ENCODE assay signal across 8 cellular contexts in genomic region chr4:98482847-98483806, GRCh38.
DNase-seq lines count a peak whose midpoint lies in the region; ATAC-seq, FAIRE-seq and TF ChIP-seq lines count a peak whose summit lies in the region.

No MANE protein-coding gene starts in this region.

- DNase-seq in activated CD4-positive, alpha-beta T cell treated with anti-CD3 and anti-CD28 coated beads for 48 hours: peak; percentile 56
- DNase-seq in naive B cell (no peak), GOT3 (lab: John Stamatoyannopoulos, UW) (no peak), uterus (no peak), HTR-8/SVneo (ENCODE audit: insufficient read length, low spot score) (no peak), retina (no peak)

- H3K27me3 Mint-ChIP-seq in naive B cell: no peaks in the 10 kb centered on the region

- peak; percentile 95 for ATAC-seq in GM18907 (IDR thresholded peaks at IDR 0.05; ENCODE audit: unreplicated experiment)
- ATAC-seq in HG02885 (IDR thresholded peaks at IDR 0.05; ENCODE audit: poor library complexity, unreplicated experiment): peak; percentile 94
- no peak for ATAC-seq in naive B cell (ENCODE audit: low read depth in 2 of 2)

- H3K27me3 ChIP-seq in uterus: no peaks in the 10 kb centered on the region

- H3K4me3 ChIP-seq in uterus: no peak overlapping the region

- intact Hi-C loops in uterus (cut with DNase I; ENCODE audit: low total_unique reads): no loop called here

- no peaks in the 10 kb centered on the region for H3K9me3 ChIP-seq in uterus

- H3K27ac ChIP-seq in uterus: no peak overlapping the region

- H3K27ac Mint-ChIP-seq in naive B cell: peak overlapping the region in 5 of 6 donors; percentile 11 to 92 (median 55)

- no peaks in the 10 kb centered on the region for H3K36me3 ChIP-seq in uterus

- H3K9me3 Mint-ChIP-seq in naive B cell: no peaks in the 10 kb centered on the region

- peaks cover 12 to 14% (median 14%) of the 10 kb centered on the region in 3 donors for H3K4me1 Mint-ChIP-seq in naive B cell

- H3K36me3 Mint-ChIP-seq in naive B cell: peaks cover 0 to 7% of the 10 kb centered on the region in 2 donors

- TF ChIP-seq POLR2A in uterus (IDR thresholded peaks at IDR 0.05): no peak

- H3K4me3 Mint-ChIP-seq in naive B cell: no peak overlapping the region

- H3K4me1 ChIP-seq in uterus: no peaks in the 10 kb centered on the region

- FAIRE-seq in HTR-8/SVneo (lab: Jason Lieb, UNC): no peak

- no peak for TF ChIP-seq CTCF in uterus (IDR thresholded peaks at IDR 0.05)

Comparison
In these comparisons a context has a peak if more than half of its experiments do, and no peak if none do; other contexts are left out.
1. ATAC-seq: peak in GM18907 (single experiment) and HG02885 (single experiment); none in naive B cell (0 of 2).